In the genomic region with DNA sequence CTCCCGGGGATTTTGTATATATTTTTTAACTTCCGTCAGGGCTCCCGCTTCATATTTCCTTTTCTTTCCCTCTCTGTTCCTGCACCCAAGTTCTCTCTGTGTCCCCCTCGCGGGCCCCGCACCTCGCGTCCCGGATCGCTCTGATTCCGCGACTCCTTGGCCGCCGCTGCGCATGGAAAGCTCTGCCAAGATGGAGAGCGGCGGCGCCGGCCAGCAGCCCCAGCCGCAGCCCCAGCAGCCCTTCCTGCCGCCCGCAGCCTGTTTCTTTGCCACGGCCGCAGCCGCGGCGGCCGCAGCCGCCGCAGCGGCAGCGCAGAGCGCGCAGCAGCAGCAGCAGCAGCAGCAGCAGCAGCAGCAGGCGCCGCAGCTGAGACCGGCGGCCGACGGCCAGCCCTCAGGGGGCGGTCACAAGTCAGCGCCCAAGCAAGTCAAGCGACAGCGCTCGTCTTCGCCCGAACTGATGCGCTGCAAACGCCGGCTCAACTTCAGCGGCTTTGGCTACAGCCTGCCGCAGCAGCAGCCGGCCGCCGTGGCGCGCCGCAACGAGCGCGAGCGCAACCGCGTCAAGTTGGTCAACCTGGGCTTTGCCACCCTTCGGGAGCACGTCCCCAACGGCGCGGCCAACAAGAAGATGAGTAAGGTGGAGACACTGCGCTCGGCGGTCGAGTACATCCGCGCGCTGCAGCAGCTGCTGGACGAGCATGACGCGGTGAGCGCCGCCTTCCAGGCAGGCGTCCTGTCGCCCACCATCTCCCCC, we compare ENCODE assay signal across 9 cellular contexts. TPM values are rescaled to one million over a fixed set of nuclear protein-coding genes. Genes with fewer than 3 reads are reported as not detected.
DNase-seq lines count a peak whose midpoint lies in the region; ATAC-seq and TF ChIP-seq lines count a peak whose summit lies in the region.
"Had no signal": no experiment of that assay in that cellular context is flagged by ENCODE, and none has a peak within 500 bp of the region (broad histone marks: within the 10 kb centered on the region; RNA-seq: fewer than 3 reads in every experiment).

No MANE protein-coding gene starts in this region.

- no peaks in the 10 kb centered on the region for H3K36me3 ChIP-seq in MM.1S (replicated peaks; ENCODE audit: insufficient read depth, low read length)

- no peak overlapping the region for H3K27ac ChIP-seq in MM.1S (ENCODE audit: low read length)
- no peak overlapping the region for H3K27ac ChIP-seq in coronary artery
- H3K27ac ChIP-seq: C4-2B had no signal

- H3K4me1 ChIP-seq in MM.1S (ENCODE audit: low read length) = no peaks in the 10 kb centered on the region

- DNase-seq in NCI-H1417 (lab: John Stamatoyannopoulos, UW) (peak; percentile 51 to 86 (median 83)), NCI-H1417 treated with DMSO at 0.1 percent for 48 hours (lab: John Stamatoyannopoulos, UW) (no peak), MM.1S (peak; percentile 70), coronary artery (ENCODE audit: low spot score) (no peak), myocyte (ENCODE audit: low read depth) (peak; percentile 15), COLO829 (ENCODE audit: low spot score) (no peak), KG1 (lab: John Stamatoyannopoulos, UW) (no peak)

- no peak overlapping the region for H3K9ac ChIP-seq in MM.1S (ENCODE audit: low read length)

- H3K9me3 ChIP-seq in MM.1S (replicated peaks; ENCODE audit: insufficient read depth, low read length) = no peaks in the 10 kb centered on the region

- peak overlapping the region; percentile 51; the same call in 1 of the 2 replicates for H2AFZ ChIP-seq in MM.1S (ENCODE audit: low read length)

- no peaks in the 10 kb centered on the region for H3K9me2 ChIP-seq in MM.1S (replicated peaks; ENCODE audit: insufficient read depth, low read length)

- no peaks in the 10 kb centered on the region for H4K20me1 ChIP-seq in MM.1S (ENCODE audit: insufficient read depth, low read length)

- peaks cover 7% of the 10 kb centered on the region; the same call in 1 of the 2 replicates for H3K27me3 ChIP-seq in MM.1S (replicated peaks; ENCODE audit: insufficient read depth, low read length)

- H3K4me3 ChIP-seq in MM.1S (ENCODE audit: low read length) = peak overlapping the region; percentile 55
- peak overlapping the region; percentile 69 for H3K4me3 ChIP-seq in coronary artery

- H3K79me2 ChIP-seq in MM.1S (ENCODE audit: low read length) = no peaks in the 10 kb centered on the region

- peak; percentile 62 for ATAC-seq in GM21390 (IDR thresholded peaks at IDR 0.05; ENCODE audit: unreplicated experiment)

- no peaks in the 10 kb centered on the region for H3F3A ChIP-seq in MM.1S (ENCODE audit: insufficient read depth, low read length)

- H3K4me2 ChIP-seq in MM.1S (ENCODE audit: low read depth, low read length) = peak overlapping the region; percentile 90

- TF ChIP-seq CTCF in MM.1S (IDR thresholded peaks at IDR 0.05; ENCODE audit: low read length) = no peak
- TF ChIP-seq CTCF in coronary artery (IDR thresholded peaks at IDR 0.05) = no peak

RNA-seq across cellular contexts. Expression of a gene that starts 0.8 kb away (rescaled TPM):
- not detected in 2 replicates for total RNA-seq in myocyte
- polyA plus RNA-seq in myocyte (2012) = not detected

RNA-seq across cellular contexts. Expression of a gene that starts 41.2 kb away (rescaled TPM):
- not detected in 2 replicates for total RNA-seq in myocyte
- polyA plus RNA-seq in myocyte (2012) = not detected

Comparison
In these comparisons a context has a peak if more than half of its experiments do, and no peak if none do; other contexts are left out.
1. DNase-seq: peak in NCI-H1417 (3 of 3), MM.1S (single experiment) and myocyte (single experiment); none in NCI-H1417 treated with DMSO at 0.1 percent for 48 hours (single experiment), coronary artery (single experiment), COLO829 (single experiment) and KG1 (single experiment).